Comparison of ENCODE assay signal across 21 cellular contexts in the genomic region with DNA sequence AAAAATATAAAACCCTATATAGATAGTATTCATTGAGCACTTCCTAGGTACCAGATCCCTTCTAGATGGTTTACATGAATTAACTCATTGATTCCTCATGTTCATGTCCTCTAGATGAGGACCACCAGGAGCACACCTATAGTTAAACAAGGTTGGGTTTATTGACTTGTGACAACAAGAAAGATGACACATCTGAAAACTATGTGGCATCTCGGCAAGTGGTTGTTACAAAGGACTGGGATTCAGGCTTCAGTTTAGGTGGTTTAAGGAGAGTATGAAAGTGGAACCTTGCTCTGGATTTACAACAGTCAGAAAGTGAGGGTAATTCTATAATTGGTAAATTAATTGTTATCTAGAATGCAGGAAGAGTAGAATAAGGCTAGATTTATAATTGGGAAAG.
DNase-seq lines count a peak whose midpoint lies in the region; ATAC-seq and TF ChIP-seq lines count a peak whose summit lies in the region.
"Had no signal": no experiment of that assay in that cellular context is flagged by ENCODE, and none has a peak within 500 bp of the region (broad histone marks: within the 10 kb centered on the region; RNA-seq: fewer than 3 reads in every experiment).

No MANE protein-coding gene starts in this region.

- H3K27me3 Mint-ChIP-seq in activated T-cell treated with anti-CD3 and anti-CD28 coated beads, Interleukin-2, amount 50 U/mL, for 72 hours (ENCODE audit: low read depth), result peaks cover 25% of the 10 kb centered on the region

- H3K9me3 Mint-ChIP-seq in activated T-cell treated with anti-CD3 and anti-CD28 coated beads, Interleukin-2, amount 50 U/mL, for 72 hours, result peaks cover 2 to 3% of the 10 kb centered on the region in 2 donors

- H3K36me3 Mint-ChIP-seq in activated T-cell treated with anti-CD3 and anti-CD28 coated beads, Interleukin-2, amount 50 U/mL, for 72 hours (ENCODE audit: insufficient read depth in 2 of 2), result peaks cover 2% of the 10 kb centered on the region in 2 donors

- no peak for TF ChIP-seq CTCF in foreskin keratinocyte (conservative IDR thresholded peaks at IDR 0.05)

- H3K4me1 ChIP-seq in foreskin keratinocyte, result no peaks in the 10 kb centered on the region

- no peak overlapping the region for H3K4me3 Mint-ChIP-seq in activated T-cell treated with anti-CD3 and anti-CD28 coated beads, Interleukin-2, amount 50 U/mL, for 72 hours
- H3K4me3 Mint-ChIP-seq: CD8-positive, alpha-beta memory T cell had no signal

- no peak overlapping the region for H3K27ac Mint-ChIP-seq in activated T-cell treated with anti-CD3 and anti-CD28 coated beads, Interleukin-2, amount 50 U/mL, for 72 hours
- H3K27ac Mint-ChIP-seq: CD8-positive, alpha-beta memory T cell had no signal

- DNase-seq in DMS53 (lab: John Stamatoyannopoulos, UW) (peak; percentile 84), HT1080 (ENCODE audit: low read depth) (peak; percentile 52), foreskin keratinocyte (peak in 1 of 2 donors; percentile 33), renal cortical epithelial cell (ENCODE audit: low read depth) (peak; percentile 3), RPMI8226 (no peak)
- DNase-seq in activated T-cell treated with anti-CD3 and anti-CD28 coated beads, Interleukin-2, amount 50 U/mL, for 72 hours, result no peak
- DNase-seq: C1 segment of cervical spinal cord; CD8-positive, alpha-beta memory T cell; DMS79 treated with DMSO at 0.1 percent for 48 hours; HCEC 1CT; Kasumi-1; MM.1S; NCI-H1092; NCI-H1436 treated with DMSO at 0.1 percent for 48 hours; NCI-H2029 treated with DMSO at 0.1 percent for 48 hours; NCI-H2171; NCI-H446; NCI-H526 treated with DMSO at 0.1 percent for 48 hours; Right ventricle myocardium superior had no signal

- no peak overlapping the region for H3K27ac ChIP-seq in foreskin keratinocyte
- H3K27ac ChIP-seq: SK-N-MC had no signal

- ATAC-seq in foreskin keratinocyte, result peak; percentile 12
- no peak for ATAC-seq in GM21381 (IDR thresholded peaks at IDR 0.05; ENCODE audit: unreplicated experiment)
- no peak for ATAC-seq in activated T-cell treated with anti-CD3 and anti-CD28 coated beads, Interleukin-2, amount 50 U/mL, for 72 hours (replicated peaks in 1 of 2)

- no peaks in the 10 kb centered on the region for H3K27me3 ChIP-seq in foreskin keratinocyte

- H3K4me1 Mint-ChIP-seq in activated T-cell treated with anti-CD3 and anti-CD28 coated beads, Interleukin-2, amount 50 U/mL, for 72 hours (ENCODE audit: low read depth), result no peaks in the 10 kb centered on the region
- H3K4me1 Mint-ChIP-seq: CD8-positive, alpha-beta memory T cell had no signal

Comparison
In these comparisons a context has a peak if more than half of its experiments do, and no peak if none do; other contexts are left out.
1. DNase-seq: peak in DMS53 (single experiment), HT1080 (single experiment) and renal cortical epithelial cell (single experiment); none in RPMI8226 (single experiment) and activated T-cell treated with anti-CD3 and anti-CD28 coated beads, Interleukin-2, amount 50 U/mL, for 72 hours (0 of 2).